Comparison of ENCODE assay signal across 8 cellular contexts in the genomic region with DNA sequence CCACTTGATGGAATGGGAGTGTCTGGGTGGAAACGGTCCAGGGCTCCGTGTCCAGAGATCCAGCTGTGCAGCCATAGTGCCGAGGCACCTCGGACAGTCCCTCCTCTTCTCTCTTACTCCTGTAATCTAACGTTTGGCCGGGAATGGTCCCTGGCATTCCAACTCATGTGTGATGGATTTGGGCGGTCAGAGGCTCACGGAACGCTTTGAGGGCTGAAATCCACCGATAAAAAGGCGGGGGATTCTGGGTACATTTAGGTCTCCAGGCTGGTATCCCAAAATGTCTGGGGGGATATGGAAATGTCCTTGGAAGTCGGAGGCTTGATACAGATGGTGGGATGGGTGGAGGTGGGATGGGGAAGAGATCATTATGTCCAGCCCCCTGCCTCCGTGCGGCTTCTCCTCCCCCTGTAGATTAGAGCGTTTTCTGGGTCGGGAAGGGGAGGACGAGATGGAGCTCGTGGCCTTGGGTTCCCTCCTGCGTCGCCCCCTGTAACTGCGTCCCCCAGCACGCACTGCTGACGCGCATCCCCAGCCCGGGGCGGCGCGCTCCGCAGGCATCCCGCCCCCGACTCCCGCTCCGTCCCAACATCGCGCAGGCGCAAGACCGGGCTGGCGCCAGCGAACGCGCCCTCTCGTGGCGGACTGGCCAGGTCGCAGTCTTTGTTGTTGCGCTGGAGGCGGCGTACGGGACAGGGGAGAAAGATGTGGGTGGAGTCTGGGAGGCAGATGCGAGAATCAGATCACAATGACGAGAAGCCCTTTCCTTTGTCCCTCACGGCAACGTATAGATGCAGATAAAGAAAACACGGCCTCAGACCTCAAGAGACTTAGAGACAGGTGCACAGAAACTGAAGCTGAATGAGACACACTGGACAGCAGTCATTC. TPM values are rescaled to one million over a fixed set of nuclear protein-coding genes. Genes with fewer than 3 reads are reported as not detected.
DNase-seq lines count a peak whose midpoint lies in the region; ATAC-seq and TF ChIP-seq lines count a peak whose summit lies in the region.

No MANE protein-coding gene starts in this region.

- H4K91ac ChIP-seq in trophoblast cell (ENCODE audit: low read depth, low read length) = peak overlapping the region; percentile 44

- peaks cover 4% of the 10 kb centered on the region for H3K9me3 Mint-ChIP-seq in activated naive CD8-positive, alpha-beta T cell treated with anti-CD3 and anti-CD28 coated beads for 36 hours

- peak overlapping the region; percentile 83 for H3K4me3 Mint-ChIP-seq in activated naive CD8-positive, alpha-beta T cell treated with anti-CD3 and anti-CD28 coated beads for 36 hours

- peak overlapping the region; percentile 83 for H4K8ac ChIP-seq in trophoblast cell (ENCODE audit: low read depth, low read length)

- H3K79me2 ChIP-seq in trophoblast cell (ENCODE audit: control insufficient read depth, insufficient read depth, low read length, poor library complexity) = no peaks in the 10 kb centered on the region

- peak overlapping the region; percentile 80 for H3K4me2 ChIP-seq in trophoblast cell (ENCODE audit: low read length)

- peak overlapping the region; percentile 79 for H2AFZ ChIP-seq in trophoblast cell (ENCODE audit: insufficient read depth, low read length, poor library complexity)

- peaks cover 3% of the 10 kb centered on the region for H3K36me3 Mint-ChIP-seq in activated naive CD8-positive, alpha-beta T cell treated with anti-CD3 and anti-CD28 coated beads for 36 hours

- H3K27me3 ChIP-seq in trophoblast cell (ENCODE audit: insufficient read depth, low read length) = peaks cover 2% of the 10 kb centered on the region
- H3K27me3 ChIP-seq in tibial nerve = no peaks in the 10 kb centered on the region

- H3K14ac ChIP-seq in trophoblast cell (ENCODE audit: low read length) = peak overlapping the region; percentile 53

- peak overlapping the region; percentile 31 for H3K18ac ChIP-seq in trophoblast cell (ENCODE audit: low read length)

- H2BK12ac ChIP-seq in trophoblast cell (ENCODE audit: low read length) = no peak overlapping the region

- H2BK5ac ChIP-seq in trophoblast cell (ENCODE audit: low read depth, low read length, poor library complexity) = no peak overlapping the region

- no peaks in the 10 kb centered on the region for H3K79me1 ChIP-seq in trophoblast cell (ENCODE audit: low read length)

- DNase-seq in NCI-H128 (lab: John Stamatoyannopoulos, UW; ENCODE audit: unreplicated experiment) (peak; percentile 72), SKM-1 treated with dmso at 0.1 percent for 144 hours (lab: John Stamatoyannopoulos, UW; ENCODE audit: unreplicated experiment) (peak; percentile 84), cardiac septum (ENCODE audit: low spot score) (peak; percentile 98), trophoblast cell (peak; percentile 88 to 96), tibial nerve (ENCODE audit: low spot score in 2 of 2) (peak; percentile 85 to 86)
- DNase-seq in activated naive CD8-positive, alpha-beta T cell treated with anti-CD3 and anti-CD28 coated beads for 36 hours = peak; percentile 99

- WGBS in trophoblast cell (ENCODE audit: extremely low coverage, insufficient coverage, insufficient read length) = no CpG with 5 or more reads among the region's 53 CpGs
- whole genome bisulfite sequencing in tibial nerve, 2 donors = 1% methylated on average over 30 to 41 of the region's 53 CpGs

- TF ChIP-seq CTCF in tibial nerve (IDR thresholded peaks at IDR 0.05) = peak; percentile 96 to 98 (median 98)

- H3K9ac ChIP-seq in trophoblast cell (ENCODE audit: low read length) = peak overlapping the region; percentile 10

- peaks cover 43% of the 10 kb centered on the region for H3K4me1 Mint-ChIP-seq in activated naive CD8-positive, alpha-beta T cell treated with anti-CD3 and anti-CD28 coated beads for 36 hours

- peak; percentile 79 for ATAC-seq in HG02610 (IDR thresholded peaks at IDR 0.05; ENCODE audit: unreplicated experiment)

- H3K27ac Mint-ChIP-seq in activated naive CD8-positive, alpha-beta T cell treated with anti-CD3 and anti-CD28 coated beads for 36 hours = peak overlapping the region; percentile 96

- H3K4me3 ChIP-seq in trophoblast cell (ENCODE audit: low read depth, low read length) (peak overlapping the region; percentile 66), tibial nerve (peak overlapping the region; percentile 29 to 63 (median 54))

- H3K4me1 ChIP-seq in trophoblast cell (ENCODE audit: control insufficient read depth in 1 of 2, insufficient read depth in 2 of 2, low read length in 2 of 2) = peaks cover 0 to 8% of the 10 kb centered on the region in 2 experiments
- H3K4me1 ChIP-seq in tibial nerve = peaks cover 0 to 23% (median 6%) of the 10 kb centered on the region in 4 donors

- H3K9me3 ChIP-seq in trophoblast cell (ENCODE audit: insufficient read depth, low read depth, low read length) (no peaks in the 10 kb centered on the region), tibial nerve (no peaks in the 10 kb centered on the region)

- H2BK120ac ChIP-seq in trophoblast cell (ENCODE audit: insufficient read depth, low read length, poor library complexity) = no peak overlapping the region

- H3K27me3 Mint-ChIP-seq in activated naive CD8-positive, alpha-beta T cell treated with anti-CD3 and anti-CD28 coated beads for 36 hours = no peaks in the 10 kb centered on the region

- H3K27ac ChIP-seq in trophoblast cell (ENCODE audit: low read depth, low read length) (no peak overlapping the region), tibial nerve (peak overlapping the region; percentile 24 to 82 (median 66))

- TF ChIP-seq POLR2A in GM10847 (IDR thresholded peaks at IDR 0.05; ENCODE audit: extremely low read depth, insufficient read length) (peak; percentile 26), tibial nerve (IDR thresholded peaks at IDR 0.05) (peak in 1 of 2 donors; percentile 62)

- peak; percentile 65 to 87 for TF ChIP-seq EP300 in tibial nerve (IDR thresholded peaks at IDR 0.05)

- no peak overlapping the region for H3K23ac ChIP-seq in trophoblast cell (ENCODE audit: low read length)

- no peaks in the 10 kb centered on the region for H3K36me3 ChIP-seq in trophoblast cell (ENCODE audit: control insufficient read depth in 1 of 2, insufficient read depth in 2 of 2, low read length in 2 of 2)
- no peaks in the 10 kb centered on the region for H3K36me3 ChIP-seq in tibial nerve

- intact Hi-C loops in cardiac septum (cut with DNase I) = loop anchor here (2.0 to 5.0 kb wide), 3 partner anchors 20 to 66 kb away; a partner anchor contains a TSS

- H2AK5ac ChIP-seq in trophoblast cell (ENCODE audit: low read length) = no peak overlapping the region

- no peak overlapping the region for H3K4ac ChIP-seq in trophoblast cell (ENCODE audit: low read depth, low read length)

- peak overlapping the region; percentile 14 for H4K12ac ChIP-seq in trophoblast cell (ENCODE audit: low read depth, low read length)

RNA-seq across cellular contexts. Expression of a gene that starts 4.5 kb away (rescaled TPM):
- under 1 TPM in 1 of 2 experiments, not detected in 1; 0.38 TPM for total RNA-seq in activated naive CD8-positive, alpha-beta T cell treated with anti-CD3 and anti-CD28 coated beads for 36 hours
- total RNA-seq in cardiac septum (159 TPM), tibial nerve (1 to 10 TPM; 1.8 to 7.8 (median 4.9) TPM)
- polyA plus RNA-seq in trophoblast cell (2013) = not detected in 2 replicates

RNA-seq across cellular contexts. Expression of a gene that starts 10.8 kb away (rescaled TPM):
- total RNA-seq in activated naive CD8-positive, alpha-beta T cell treated with anti-CD3 and anti-CD28 coated beads for 36 hours = 10 to 100 TPM; 50.9 to 52.0 TPM
- 46.1 TPM for total RNA-seq in cardiac septum
- polyA plus RNA-seq in trophoblast cell (2013) = 23.2 and 23.4 TPM in 2 replicates
- 10 to 100 TPM; 28.4 to 54.9 (median 36.9) TPM for total RNA-seq in tibial nerve

RNA-seq across cellular contexts. Expression of a gene that starts 31.3 kb away (rescaled TPM):
- under 1 TPM; 0.47 to 0.66 TPM for total RNA-seq in activated naive CD8-positive, alpha-beta T cell treated with anti-CD3 and anti-CD28 coated beads for 36 hours
- total RNA-seq in cardiac septum (4.4 TPM), tibial nerve (1 to 10 TPM in 2 of 4 donors, under 1 TPM in 2; 0.63 to 1.5 (median 1.1) TPM)
- polyA plus RNA-seq in trophoblast cell (2013) = 6.9 and 7.4 TPM in 2 replicates

RNA-seq across cellular contexts. Expression of a gene that starts 40.2 kb away (rescaled TPM):
- under 1 TPM; 0.72 to 0.78 TPM for total RNA-seq in activated naive CD8-positive, alpha-beta T cell treated with anti-CD3 and anti-CD28 coated beads for 36 hours
- total RNA-seq in cardiac septum (142 TPM), tibial nerve (100 to 1,000 TPM in 1 of 4 donors, 10 to 100 TPM in 3; 31.5 to 185 (median 73.0) TPM)
- 548 and 582 TPM in 2 replicates for polyA plus RNA-seq in trophoblast cell (2013)

Comparison
In these comparisons a context has a peak if more than half of its experiments do, and no peak if none do; other contexts are left out.
1. RNA of a gene that starts 4.5 kb away (total RNA-seq): 159 TPM in cardiac septum (single experiment); 1.8 to 7.8 TPM in tibial nerve and 0.38 TPM in activated naive CD8-positive, alpha-beta T cell treated with anti-CD3 and anti-CD28 coated beads for 36 hours; every median in the first group is over 10 times any median in the second.
2. Peak in every context shown above with its lines, with median percentiles within 50 percentile points of each other: DNase-seq.